In the genomic region with DNA sequence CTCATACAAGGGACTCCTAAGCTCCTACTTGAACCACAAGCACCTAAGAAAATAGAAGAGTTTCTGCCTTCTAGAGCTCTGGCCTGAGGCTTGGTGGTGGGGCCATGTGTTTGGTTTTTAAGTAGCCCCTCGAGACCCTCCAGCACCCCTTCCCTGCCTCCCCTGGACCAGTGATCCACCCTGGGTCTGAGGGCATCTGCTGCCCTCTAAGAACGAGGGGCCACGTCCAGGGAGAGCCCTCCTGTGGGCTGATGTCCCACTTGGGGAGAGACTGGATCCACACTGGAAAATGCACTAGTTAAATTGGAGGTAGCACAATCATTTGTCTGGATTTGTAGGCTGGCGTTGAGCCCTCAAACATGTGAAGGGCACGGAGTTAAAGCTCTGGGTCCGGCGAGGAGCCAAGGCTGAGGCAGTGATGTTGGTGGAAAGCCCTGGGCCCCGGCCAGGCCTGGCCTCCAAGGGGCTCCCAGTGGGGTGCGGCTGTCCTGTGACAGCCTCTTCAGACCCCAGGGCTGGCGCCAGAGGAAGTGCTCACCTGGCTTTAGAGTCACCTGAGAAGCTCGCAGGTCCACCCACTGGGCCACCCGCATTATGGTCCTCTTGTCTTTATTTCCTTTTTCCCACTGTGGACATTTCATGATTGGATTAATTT, we compare ENCODE assay signal across 30 cellular contexts.
A peak's percentile ranks its signal among the peaks of the same experiment; 100 is the strongest.
DNase-seq lines count a peak whose midpoint lies in the region; ATAC-seq and TF ChIP-seq lines count a peak whose summit lies in the region.
"Had no signal": no experiment of that assay in that cellular context is flagged by ENCODE, and none has a peak within 500 bp of the region (broad histone marks: within the 10 kb centered on the region; RNA-seq: fewer than 3 reads in every experiment).

No MANE protein-coding gene starts in this region.

- H3K36me3 Mint-ChIP-seq in activated T-cell treated with anti-CD3 and anti-CD28 coated beads, Interleukin-2, amount 50 U/mL, for 24 hours (ENCODE audit: low read depth), result peaks cover 46% of the 10 kb centered on the region
- H3K36me3 Mint-ChIP-seq: stimulated activated effector memory CD8-positive, alpha-beta T cell treated with anti-CD3 and anti-CD28 coated beads, Interleukin-12 subunit alpha, Interleukin-12 subunit beta, amount 100 ng/mL, for 72 hours had no signal

- peak; percentile 16 for DNase-seq in activated T-cell treated with anti-CD3 and anti-CD28 coated beads, Interleukin-2, amount 50 U/mL, for 24 hours
- no peak for DNase-seq in activated T-cell treated with anti-CD3 and anti-CD28 coated beads, Interleukin-2, amount 50 U/mL, for 48 hours
- DNase-seq in NCI-H2029 treated with DMSO at 0.1 percent for 48 hours (lab: John Stamatoyannopoulos, UW), result peak; percentile 6
- peak; percentile 57 for DNase-seq in left ventricle myocardium superior
- DNase-seq in spleen, result peak; percentile 43
- no peak for DNase-seq in hypothalamus (lab: John Stamatoyannopoulos, UW)
- no peak for DNase-seq in gastrocnemius medialis
- no peak for DNase-seq in SHP77 (lab: John Stamatoyannopoulos, UW)
- DNase-seq: 8988T; activated CD4-positive, alpha-beta T cell treated with anti-CD3 and anti-CD28 coated beads for 48 hours; activated CD8-positive, alpha-beta memory T cell treated with anti-CD3 and anti-CD28 coated beads for 24 hours; activated naive CD4-positive, alpha-beta T cell; esophagus squamous epithelium; foreskin keratinocyte; GF-D8; HCEC 1CT; Karpas-422; mesenchymal stem cell; NCI-H1417 treated with DMSO at 0.1 percent for 48 hours; NCI-H2107; NCI-H748 treated with DMSO at 0.1 percent for 48 hours had no signal

- no peaks in the 10 kb centered on the region for H3K27me3 Mint-ChIP-seq in activated T-cell treated with anti-CD3 and anti-CD28 coated beads, Interleukin-2, amount 50 U/mL, for 24 hours
- H3K27me3 Mint-ChIP-seq: brain, progenitor cell of endocrine pancreas, T-cell had no signal

- H3K4me3 ChIP-seq in spleen, result no peak overlapping the region
- no peak overlapping the region for H3K4me3 ChIP-seq in gastrocnemius medialis
- H3K4me3 ChIP-seq: dorsolateral prefrontal cortex, esophagus squamous epithelium, hepatocyte had no signal

- H3K9me3 Mint-ChIP-seq in activated T-cell treated with anti-CD3 and anti-CD28 coated beads, Interleukin-2, amount 50 U/mL, for 24 hours, result peaks cover 10% of the 10 kb centered on the region

- no peak overlapping the region for H3K27ac ChIP-seq in spleen
- peak overlapping the region in 1 of 4 donors; percentile 65 for H3K27ac ChIP-seq in gastrocnemius medialis
- H3K27ac ChIP-seq: C4-2B, dorsolateral prefrontal cortex, esophagus squamous epithelium, foreskin keratinocyte, hepatocyte, neutrophil had no signal

- in situ Hi-C loops in gastrocnemius medialis (cut with MboI; ENCODE audit: low sequenced_read_pairs in 4 of 4), result loop anchor here in 1 of 4 donors (25.0 kb wide), 1 partner anchor 233 kb away; no protein-coding TSS in a partner anchor

- 88 to 96% (median 91%) methylated on average over 11 to 12 of the region's 12 CpGs for WGBS in spleen, 5 donors

- H3K27me3 ChIP-seq in spleen (replicated peaks in 1 of 7) (no peaks in the 10 kb centered on the region), gastrocnemius medialis (no peaks in the 10 kb centered on the region)
- H3K27me3 ChIP-seq: dorsolateral prefrontal cortex, esophagus squamous epithelium, hepatocyte, neutrophil had no signal

- TF ChIP-seq POLR2A in spleen (IDR thresholded peaks at IDR 0.05), result no peak
- TF ChIP-seq POLR2A in gastrocnemius medialis (IDR thresholded peaks at IDR 0.05), result no peak

- H3K4me1 Mint-ChIP-seq in activated T-cell treated with anti-CD3 and anti-CD28 coated beads, Interleukin-2, amount 50 U/mL, for 24 hours (ENCODE audit: low read depth), result no peaks in the 10 kb centered on the region
- H3K4me1 Mint-ChIP-seq: stimulated activated effector memory CD8-positive, alpha-beta T cell treated with anti-CD3 and anti-CD28 coated beads, Interleukin-12 subunit alpha, Interleukin-12 subunit beta, amount 100 ng/mL, for 72 hours; T-cell had no signal

- H3K9me3 ChIP-seq in spleen, result peaks cover 0 to 18% (median 15%) of the 10 kb centered on the region in 8 donors
- no peaks in the 10 kb centered on the region for H3K9me3 ChIP-seq in gastrocnemius medialis
- H3K9me3 ChIP-seq: neutrophil had no signal

- ATAC-seq in left ventricle myocardium superior (peak; percentile 74), gastrocnemius medialis (no peak)
- ATAC-seq: foreskin keratinocyte; stimulated activated effector memory CD8-positive, alpha-beta T cell treated with anti-CD3 and anti-CD28 coated beads, Interleukin-12 subunit alpha, Interleukin-12 subunit beta, amount 100 ng/mL, for 72 hours; T-cell had no signal

- no peak overlapping the region for H3K27ac Mint-ChIP-seq in activated T-cell treated with anti-CD3 and anti-CD28 coated beads, Interleukin-2, amount 50 U/mL, for 24 hours
- H3K27ac Mint-ChIP-seq: brain; progenitor cell of endocrine pancreas; stimulated activated effector memory CD8-positive, alpha-beta T cell treated with anti-CD3 and anti-CD28 coated beads, Interleukin-12 subunit alpha, Interleukin-12 subunit beta, amount 100 ng/mL, for 72 hours; T-cell had no signal

- H3K36me3 ChIP-seq in spleen, result peaks cover 0 to 70% (median 13%) of the 10 kb centered on the region in 6 donors
- H3K36me3 ChIP-seq in gastrocnemius medialis, result peaks cover 0 to 23% of the 10 kb centered on the region in 2 donors

- TF ChIP-seq CTCF in spleen (IDR thresholded peaks at IDR 0.05 in 8 of 11, conservative IDR thresholded peaks at IDR 0.05 in 3 of 11), result no peak
- no peak for TF ChIP-seq CTCF in gastrocnemius medialis (IDR thresholded peaks at IDR 0.05 in 4 of 5, conservative IDR thresholded peaks at IDR 0.05 in 1 of 5)

- no peak overlapping the region for H3K4me3 Mint-ChIP-seq in activated T-cell treated with anti-CD3 and anti-CD28 coated beads, Interleukin-2, amount 50 U/mL, for 24 hours
- H3K4me3 Mint-ChIP-seq: brain; stimulated activated effector memory CD8-positive, alpha-beta T cell treated with anti-CD3 and anti-CD28 coated beads, Interleukin-12 subunit alpha, Interleukin-12 subunit beta, amount 100 ng/mL, for 72 hours; T-cell had no signal

- intact Hi-C loops in left ventricle myocardium superior (cut with micrococcal nuclease), result no loop called here
- intact Hi-C loops in spleen (cut with DNase I; ENCODE audit: low total_unique reads), result no loop called here
- intact Hi-C loops in gastrocnemius medialis (cut with DNase I; ENCODE audit: low total_unique reads), result no loop called here

- peaks cover 0 to 5% (median 0%) of the 10 kb centered on the region in 6 donors for H3K4me1 ChIP-seq in spleen
- H3K4me1 ChIP-seq in gastrocnemius medialis, result peaks cover 0 to 7% of the 10 kb centered on the region in 2 donors
- H3K4me1 ChIP-seq: Caco-2, foreskin keratinocyte had no signal

Comparison
In these comparisons a context has a peak if more than half of its experiments do, and no peak if none do; other contexts are left out.
1. DNase-seq: peak in activated T-cell treated with anti-CD3 and anti-CD28 coated beads, Interleukin-2, amount 50 U/mL, for 24 hours (single experiment), NCI-H2029 treated with DMSO at 0.1 percent for 48 hours (single experiment), left ventricle myocardium superior (single experiment) and spleen (single experiment); none in activated T-cell treated with anti-CD3 and anti-CD28 coated beads, Interleukin-2, amount 50 U/mL, for 48 hours (0 of 2), hypothalamus (0 of 51), gastrocnemius medialis (0 of 2) and SHP77 (0 of 2).